8 cellular contexts compared by ENCODE assay signal in genomic region chr11:119340335-119341221, GRCh38. TPM values are rescaled to one million over a fixed set of nuclear protein-coding genes. Genes with fewer than 3 reads are reported as not detected.
DNase-seq lines count a peak whose midpoint lies in the region; ATAC-seq and TF ChIP-seq lines count a peak whose summit lies in the region.

Gene C1QTNF5, minus strand, starts transcription at chr11:119340883. Its CDS starts 486 bp downstream, at chr11:119340397.

- peaks cover 6% of the 10 kb centered on the region; the same call in 1 of the 2 replicates for H3K36me3 ChIP-seq in OCI-LY7 (ENCODE audit: insufficient read depth, low read length)

- no peak for ATAC-seq in GM18520 (IDR thresholded peaks at IDR 0.05; ENCODE audit: unreplicated experiment)

- H3K9me2 ChIP-seq in OCI-LY7 (ENCODE audit: insufficient read depth, low read length) = no peaks in the 10 kb centered on the region

- H3K4me3 Mint-ChIP-seq in HFFc6 = peak within 1 kb of the TSS; percentile 83

- POLR2A ChIA-PET in OCI-LY7 (lab: Charles Lee) = interaction anchor here (0.6 to 0.8 kb wide), 2 partner anchors 27 to 63 kb away, joined by 3 to 4 read pairs; no protein-coding TSS in a partner anchor

- DNase-seq in HFFc6 (no peak), kidney tubule cell (ENCODE audit: low spot score) (peak; percentile 28), NCI-H2081 (lab: John Stamatoyannopoulos, UW) (no peak), DMS153 treated with DMSO at 0.1 percent for 48 hours (lab: John Stamatoyannopoulos, UW; ENCODE audit: unreplicated experiment) (no peak), OCI-LY7 (ENCODE audit: low spot score) (no peak)

- no peaks in the 10 kb centered on the region for H3K9me3 ChIP-seq in OCI-LY7 (ENCODE audit: low read length)

- H4K20me1 ChIP-seq in OCI-LY7 (ENCODE audit: insufficient read depth, low read length) = no peaks in the 10 kb centered on the region

- CTCF ChIA-PET in OCI-LY7 (lab: Charles Lee; ENCODE audit: unreplicated experiment) = interaction anchor here (1.0 to 1.3 kb wide), 3 partner anchors 10 to 36 kb away, joined by 4 to 6 read pairs (median 4); no protein-coding TSS in a partner anchor

- H3K4me1 Mint-ChIP-seq in HFFc6 (ENCODE audit: low read depth) = peaks cover 46% of the 10 kb centered on the region

- intact Hi-C loops in OCI-LY7 (cut with micrococcal nuclease; ENCODE audit: unreplicated experiment) = no loop called here

- H2AFZ ChIP-seq in OCI-LY7 (ENCODE audit: low read length) = no peak within 1 kb of the TSS

- TF ChIP-seq CTCF in HFFc6 (IDR thresholded peaks at IDR 0.05) (no peak), OCI-LY7 (conservative IDR thresholded peaks at IDR 0.05; ENCODE audit: low read length) (no peak)

- H3K36me3 Mint-ChIP-seq in HFFc6 (ENCODE audit: low read depth) = peaks cover 14% of the 10 kb centered on the region; the same call in 1 of the 2 replicates

- BruUV-seq in OCI-LY7 (replicated peaks; lab: Mats Ljungman, UMichigan) = no TSS peak

- no peak within 1 kb of the TSS for H3K4me2 ChIP-seq in OCI-LY7 (ENCODE audit: low read length)

- no peaks in the 10 kb centered on the region; the same call in 1 of the 2 replicates for H3K79me2 ChIP-seq in OCI-LY7 (ENCODE audit: insufficient read depth, low read depth, low read length)

- peak within 1 kb of the TSS; percentile 40; the same call in 1 of the 2 replicates for H3K27ac Mint-ChIP-seq in HFFc6

- H3K4me3 ChIP-seq in skin epidermis (peak within 1 kb of the TSS; percentile 32 to 66 (median 45)), OCI-LY7 (ENCODE audit: low read depth, low read length, poor library complexity, severe bottlenecking) (no peak within 1 kb of the TSS)

- peaks cover 34% of the 10 kb centered on the region for H3K4me1 ChIP-seq in OCI-LY7 (ENCODE audit: insufficient read depth, low read length, poor library complexity, severe bottlenecking)

- H3K9me3 Mint-ChIP-seq in HFFc6 = no peaks in the 10 kb centered on the region

- H3K27ac ChIP-seq in cingulate gyrus (ENCODE audit: low read depth, low read length) (peak within 1 kb of the TSS; percentile 29), skin epidermis (peak within 1 kb of the TSS; percentile 75 to 96 (median 86)), OCI-LY7 (ENCODE audit: low read depth, low read length, poor library complexity, severe bottlenecking) (no peak within 1 kb of the TSS)

- H3K27me3 Mint-ChIP-seq in HFFc6 (ENCODE audit: insufficient read depth) = peaks cover 18% of the 10 kb centered on the region

RNA-seq across cellular contexts. Expression of gene C1QTNF5, which starts in this region (rescaled TPM):
- 10 to 100 TPM in 5 of 6 experiments, 1 to 10 TPM in 1; 8.2 to 16.1 (median 15.1) TPM for total RNA-seq in HFFc6 (2021; fragmentation: NEBNext Ultra II Directional; extraction: Animal tissue kit (Norgen Biotek cat#: 25700))
- not detected in 2 replicates for total RNA-seq in OCI-LY7 (2014; rRNA removed; shearing (Covaris generic))
- not detected in 2 replicates for total RNA-seq in OCI-LY7 (2022)

Comparison
In these comparisons a context has a peak if more than half of its experiments do, and no peak if none do; other contexts are left out.
1. RNA of gene C1QTNF5 (total RNA-seq): 8.2 to 16.1 TPM in HFFc6; not detected in OCI-LY7; every median in the first group is over 4 times any median in the second.